Comparison of ENCODE assay signal across 24 cellular contexts in genomic region chr3:172651936-172652595, GRCh38.
"Had no signal": no experiment of that assay in that cellular context is flagged by ENCODE, and none has a peak within 500 bp of the region (broad histone marks: within the 10 kb centered on the region; RNA-seq: fewer than 3 reads in every experiment).

No MANE protein-coding gene starts in this region.

- H3K9me3 ChIP-seq: esophagus squamous epithelium, prostate gland, right lobe of liver, spleen, thoracic aorta, transverse colon had no signal

- H3K9ac ChIP-seq: parathyroid adenoma had no signal

- H3K36me3 ChIP-seq: esophagus squamous epithelium, prostate gland, right lobe of liver, thoracic aorta, transverse colon had no signal

- H3K4me1 Mint-ChIP-seq: nephron progenitor cell had no signal

- H3K4me3 ChIP-seq: esophagus squamous epithelium, hepatocyte, lung, prostate gland, right lobe of liver, spleen, thoracic aorta, transverse colon had no signal

- H3K27me3 ChIP-seq: esophagus squamous epithelium, hepatocyte, right lobe of liver, spleen, transverse colon had no signal

- H3K4me3 Mint-ChIP-seq: dendritic cell treated with granulocyte-macrophage colony-stimulating factor and Interleukin-4, amounts not matched to agents 40 ng/mL and 50 ng/mL, for 4 days; effector memory CD8-positive, alpha-beta T cell; naive thymus-derived CD4-positive, alpha-beta T cell; nephron progenitor cell; stimulated activated memory B cell treated with anti-CD40 and anti-IgM and Interleukin-4, amounts not matched to agents 10 μg/mL and 1 μg/mL and 100 μg/mL, for 72 hours; stimulated activated naive CD8-positive, alpha-beta T cell treated with anti-CD3 and anti-CD28 coated beads, Interleukin-15, Interleukin-2, amounts not matched to agents 100 ng/mL and 50 ng/mL, for 24 hours had no signal

- H3K27ac Mint-ChIP-seq: dendritic cell treated with granulocyte-macrophage colony-stimulating factor and Interleukin-4, amounts not matched to agents 40 ng/mL and 50 ng/mL, for 4 days; effector memory CD8-positive, alpha-beta T cell; naive thymus-derived CD4-positive, alpha-beta T cell; nephron progenitor cell; stimulated activated memory B cell treated with anti-CD40 and anti-IgM and Interleukin-4, amounts not matched to agents 10 μg/mL and 1 μg/mL and 100 μg/mL, for 72 hours; stimulated activated naive CD8-positive, alpha-beta T cell treated with anti-CD3 and anti-CD28 coated beads, Interleukin-15, Interleukin-2, amounts not matched to agents 100 ng/mL and 50 ng/mL, for 24 hours had no signal

- H3K9me3 Mint-ChIP-seq: dendritic cell treated with granulocyte-macrophage colony-stimulating factor and Interleukin-4, amounts not matched to agents 40 ng/mL and 50 ng/mL, for 4 days; effector memory CD8-positive, alpha-beta T cell; naive thymus-derived CD4-positive, alpha-beta T cell; nephron progenitor cell; stimulated activated memory B cell treated with anti-CD40 and anti-IgM and Interleukin-4, amounts not matched to agents 10 μg/mL and 1 μg/mL and 100 μg/mL, for 72 hours; stimulated activated naive CD8-positive, alpha-beta T cell treated with anti-CD3 and anti-CD28 coated beads, Interleukin-15, Interleukin-2, amounts not matched to agents 100 ng/mL and 50 ng/mL, for 24 hours had no signal

- H3K27ac ChIP-seq: epithelial cell of prostate, esophagus squamous epithelium, hepatocyte, parathyroid adenoma, right lobe of liver, spleen, thoracic aorta, transverse colon had no signal

- H3K27me3 Mint-ChIP-seq: dendritic cell treated with granulocyte-macrophage colony-stimulating factor and Interleukin-4, amounts not matched to agents 40 ng/mL and 50 ng/mL, for 4 days; effector memory CD8-positive, alpha-beta T cell; naive thymus-derived CD4-positive, alpha-beta T cell; stimulated activated memory B cell treated with anti-CD40 and anti-IgM and Interleukin-4, amounts not matched to agents 10 μg/mL and 1 μg/mL and 100 μg/mL, for 72 hours; stimulated activated naive CD8-positive, alpha-beta T cell treated with anti-CD3 and anti-CD28 coated beads, Interleukin-15, Interleukin-2, amounts not matched to agents 100 ng/mL and 50 ng/mL, for 24 hours had no signal

- ATAC-seq: effector memory CD8-positive, alpha-beta T cell; left colon; left ventricle myocardium superior; naive thymus-derived CD4-positive, alpha-beta T cell; right lobe of liver; stimulated activated memory B cell treated with anti-CD40 and anti-IgM and Interleukin-4, amounts not matched to agents 10 μg/mL and 1 μg/mL and 100 μg/mL, for 72 hours had no signal

- DNase-seq: effector memory CD8-positive, alpha-beta T cell; esophagus squamous epithelium; foreskin fibroblast; head of caudate nucleus; left colon; left ventricle myocardium superior; mesendoderm; naive thymus-derived CD4-positive, alpha-beta T cell; nephron progenitor cell; right lobe of liver; spleen; stimulated activated CD4-positive, alpha-beta T cell treated with anti-CD3 and anti-CD28 coated beads, Interleukin-15, amount 100 ng/mL, for 24 hours; stimulated activated CD4-positive, alpha-beta T cell treated with anti-CD3 and anti-CD28 coated beads, Interleukin-1b, Interleukin-23, amount 100 ng/mL, for 48 hours; stimulated activated CD4-positive, alpha-beta T cell treated with anti-CD3 and anti-CD28 coated beads, Interleukin-4, amount 100 ng/mL, for 24 hours; transverse colon had no signal
